In genomic region chr2:179966778-179967394, GRCh38 we compare ENCODE assay signal across 22 cellular contexts. TPM values are rescaled to one million over a fixed set of nuclear protein-coding genes. Genes with fewer than 3 reads are reported as not detected.
A peak's percentile ranks its signal among the peaks of the same experiment; 100 is the strongest.
DNase-seq lines count a peak whose midpoint lies in the region; ATAC-seq and TF ChIP-seq lines count a peak whose summit lies in the region.
"Had no signal": no experiment of that assay in that cellular context is flagged by ENCODE, and none has a peak within 500 bp of the region (broad histone marks: within the 10 kb centered on the region; RNA-seq: fewer than 3 reads in every experiment).

No MANE protein-coding gene starts in this region.

- no peak overlapping the region for H3K56ac ChIP-seq in H9 (ENCODE audit: insufficient read length, low read depth, low read length)

- H3K4ac ChIP-seq in H9 (ENCODE audit: low read depth, low read length), result no peak overlapping the region

- no peaks in the 10 kb centered on the region for H4K20me1 ChIP-seq in H9 (ENCODE audit: control insufficient read depth, insufficient read depth, insufficient read length)
- H4K20me1 ChIP-seq: BLaER1 had no signal

- no peak overlapping the region for H2BK12ac ChIP-seq in H9 (ENCODE audit: insufficient read length, low read depth, low read length)

- CTCF ChIA-PET in CD8-positive, alpha-beta T cell (lab: Charles Lee), result no interaction called here

- H3K4me1 Mint-ChIP-seq in CD8-positive, alpha-beta T cell (ENCODE audit: low read depth), result peaks cover 3% of the 10 kb centered on the region
- H3K4me1 Mint-ChIP-seq in H9, result peaks cover 10 to 16% of the 10 kb centered on the region in 2 experiments

- H3K4me2 ChIP-seq in H9 (ENCODE audit: insufficient read depth, insufficient read length, low read length), result no peak overlapping the region
- H3K4me2 ChIP-seq: BLaER1, KMS-11 had no signal

- H2BK15ac ChIP-seq in H9 (ENCODE audit: low read depth, low read length), result no peak overlapping the region

- no peak overlapping the region for H4K8ac ChIP-seq in H9 (replicated peaks; ENCODE audit: insufficient read length, low read depth, low read length)

- H2AFZ ChIP-seq in H9 (ENCODE audit: low read length), result no peak overlapping the region

- no peaks in the 10 kb centered on the region for H3K79me2 ChIP-seq in H9 (ENCODE audit: insufficient read depth, low read length)

- peak overlapping the region; percentile 34 for H3K27ac Mint-ChIP-seq in CD8-positive, alpha-beta T cell
- H3K27ac Mint-ChIP-seq in H9, result peak overlapping the region; percentile 1 to 59 (median 12); a peak in 5 of 7 replicates
- H3K27ac Mint-ChIP-seq: CD4-positive, alpha-beta T cell had no signal

- H3K27me3 Mint-ChIP-seq in CD8-positive, alpha-beta T cell (ENCODE audit: low read depth), result no peaks in the 10 kb centered on the region
- H3K27me3 Mint-ChIP-seq in H9 (ENCODE audit: low read depth), result no peaks in the 10 kb centered on the region
- H3K27me3 Mint-ChIP-seq: CD4-positive, alpha-beta T cell had no signal

- no peaks in the 10 kb centered on the region for H3K23me2 ChIP-seq in H9 (ENCODE audit: insufficient read length, low read depth, low read length, poor library complexity, severe bottlenecking)

- H3K4me1 ChIP-seq in CD8-positive, alpha-beta T cell (ENCODE audit: insufficient read depth, low read length), result no peaks in the 10 kb centered on the region
- H3K4me1 ChIP-seq in H9 (ENCODE audit: insufficient read depth, low read length), result no peaks in the 10 kb centered on the region; the same call in 1 of the 2 replicates
- no peaks in the 10 kb centered on the region for H3K4me1 ChIP-seq in SJCRH30
- H3K4me1 ChIP-seq: BLaER1, Caco-2 had no signal

- no peaks in the 10 kb centered on the region for H3K9me3 ChIP-seq in CD8-positive, alpha-beta T cell (ENCODE audit: low read length)
- no peaks in the 10 kb centered on the region for H3K9me3 ChIP-seq in H9 (ENCODE audit: control insufficient read depth, low read depth, low read length)
- H3K9me3 ChIP-seq in SJCRH30 (replicated peaks), result no peaks in the 10 kb centered on the region
- H3K9me3 ChIP-seq: BLaER1, Caco-2 had no signal

- H2BK5ac ChIP-seq in H9 (ENCODE audit: insufficient read length, low read length), result no peak overlapping the region

- H4K5ac ChIP-seq in H9 (ENCODE audit: insufficient read length, low read depth, low read length), result no peak overlapping the region

- POLR2A ChIA-PET in CD8-positive, alpha-beta T cell (lab: Charles Lee), result no interaction called here

- H3K27me3 ChIP-seq in CD8-positive, alpha-beta T cell (ENCODE audit: insufficient read depth, low read length), result no peaks in the 10 kb centered on the region
- no peaks in the 10 kb centered on the region for H3K27me3 ChIP-seq in H9 (ENCODE audit: insufficient read depth, low read length)
- H3K27me3 ChIP-seq in SJCRH30, result no peaks in the 10 kb centered on the region
- H3K27me3 ChIP-seq: BLaER1 had no signal

- intact Hi-C loops in CD8-positive, alpha-beta T cell (cut with DNase I, micrococcal nuclease), result loop anchor here (10.0 kb wide), 2 partner anchors 1088 to 1538 kb away; no protein-coding TSS in a partner anchor

- TF ChIP-seq CTCF in CD8-positive, alpha-beta T cell (IDR thresholded peaks at IDR 0.05), result no peak
- TF ChIP-seq CTCF in H9 (conservative IDR thresholded peaks at IDR 0.05), result no peak

- H3K14ac ChIP-seq in H9 (ENCODE audit: insufficient read depth, low read length), result no peak overlapping the region

- H3K27ac ChIP-seq in CD8-positive, alpha-beta T cell (ENCODE audit: low read depth, low read length), result no peak overlapping the region
- H3K27ac ChIP-seq in H9 (ENCODE audit: insufficient read length, low read depth, low read length) (no peak overlapping the region), SJCRH30 (no peak overlapping the region)
- H3K27ac ChIP-seq: BLaER1, HL-60, KMS-11 had no signal

- H2BK120ac ChIP-seq in H9 (ENCODE audit: low read depth, low read length, poor library complexity, severe bottlenecking), result no peak overlapping the region

- no peak overlapping the region for H4K91ac ChIP-seq in H9 (ENCODE audit: insufficient read length, low read depth, low read length)

- no peak overlapping the region for H2AK5ac ChIP-seq in H9 (ENCODE audit: insufficient read length, low read length)

- no peak overlapping the region for H3T11ph ChIP-seq in H9 (ENCODE audit: low read length)

- H3K36me3 Mint-ChIP-seq in CD8-positive, alpha-beta T cell, result peaks cover 75% of the 10 kb centered on the region
- H3K36me3 Mint-ChIP-seq in H9 (ENCODE audit: insufficient read depth in 1 of 3, low read depth in 3 of 3), result peaks cover 20 to 53% (median 44%) of the 10 kb centered on the region in 3 experiments

- H2BK20ac ChIP-seq in H9 (ENCODE audit: low read depth, low read length, poor library complexity, severe bottlenecking), result no peak overlapping the region

- ATAC-seq in CD8-positive, alpha-beta T cell, result no peak
- ATAC-seq in SK-N-SH treated with all-trans-retinoic acid at 6 μM for 48 hours, result no peak
- ATAC-seq: PC-3 had no signal

- no peak overlapping the region for H3K9ac ChIP-seq in H9 (ENCODE audit: extremely low read depth, insufficient read length, low read length)
- H3K9ac ChIP-seq: BLaER1, KMS-11 had no signal

- DNase-seq in CD8-positive, alpha-beta T cell, result no peak
- DNase-seq in H9 (no peak), iPS DF 4.7 (ENCODE audit: extremely low read depth, low spot score) (peak; percentile 22), SJCRH30 (no peak), 8988T (no peak), T1000 (lab: John Stamatoyannopoulos, UW) (no peak)
- DNase-seq: ACHN; Caco-2; CD4-positive, alpha-beta T cell; DMS 273 treated with DMSO at 0.1 percent for 48 hours; DMS79 treated with DMSO at 0.1 percent for 48 hours; H7; NCI-H1092 treated with DMSO at 0.1 percent for 48 hours; NCI-H1436 treated with DMSO at 0.1 percent for 48 hours; NCI-H1930; NCI-H510A; PC-3; Right ventricle myocardium superior had no signal

- no peaks in the 10 kb centered on the region for H3K79me1 ChIP-seq in H9 (ENCODE audit: insufficient read depth, low read depth, low read length, poor library complexity, severe bottlenecking)

- H3K4me3 ChIP-seq in CD8-positive, alpha-beta T cell (ENCODE audit: low read depth, low read length), result no peak overlapping the region
- no peak overlapping the region for H3K4me3 ChIP-seq in SJCRH30
- H3K4me3 ChIP-seq: BLaER1 had no signal

- peaks cover 29% of the 10 kb centered on the region for H3K36me3 ChIP-seq in CD8-positive, alpha-beta T cell (ENCODE audit: insufficient read depth, low read length)
- peaks cover 74% of the 10 kb centered on the region for H3K36me3 ChIP-seq in SJCRH30

- no peak overlapping the region for H3K18ac ChIP-seq in H9 (ENCODE audit: insufficient read length, low read depth, low read length)

- no CpG with 5 or more reads among the region's 3 CpGs for WGBS in H9 (ENCODE audit: extremely low coverage, insufficient read length, low lambda C conversion rate)

- no peak overlapping the region for H3K23ac ChIP-seq in H9 (ENCODE audit: insufficient read length, low read depth, low read length)

- no peak overlapping the region for H3K4me3 Mint-ChIP-seq in CD8-positive, alpha-beta T cell
- no peak overlapping the region for H3K4me3 Mint-ChIP-seq in H9
- H3K4me3 Mint-ChIP-seq: CD4-positive, alpha-beta T cell had no signal

- H3K9me3 Mint-ChIP-seq in CD8-positive, alpha-beta T cell, result no peaks in the 10 kb centered on the region
- no peaks in the 10 kb centered on the region for H3K9me3 Mint-ChIP-seq in H9
- H3K9me3 Mint-ChIP-seq: CD4-positive, alpha-beta T cell had no signal

TF ChIP-seq in SK-N-SH treated with all-trans-retinoic acid at 6 μM for 48 hours, 23 proteins besides CTCF, POLR2A, EP300 and RAD21:
- TF ChIP-seq OSR1 (CRISPR knock-in tag; IDR thresholded peaks at IDR 0.05) (no peak), PATZ1 (CRISPR knock-in tag; IDR thresholded peaks at IDR 0.05; ENCODE audit: borderline replicate concordance) (no peak), SNAI2 (CRISPR knock-in tag; IDR thresholded peaks at IDR 0.05) (no peak), ISL1 (CRISPR knock-in tag; IDR thresholded peaks at IDR 0.05) (peak; percentile 60)

RNA-seq across cellular contexts. Expression of gene CWC22, which starts 40.2 kb away (rescaled TPM):
- total RNA-seq in CD8-positive, alpha-beta T cell, result 10 to 100 TPM; 13.8 to 15.3 TPM
- total RNA-seq in H9 (2021), result 42.9 and 43.4 TPM in 2 replicates
- 39.4 and 44.5 TPM in 2 replicates for total RNA-seq in SJCRH30 (2014; rRNA removed; shearing (Covaris generic))
